In the genomic region with DNA sequence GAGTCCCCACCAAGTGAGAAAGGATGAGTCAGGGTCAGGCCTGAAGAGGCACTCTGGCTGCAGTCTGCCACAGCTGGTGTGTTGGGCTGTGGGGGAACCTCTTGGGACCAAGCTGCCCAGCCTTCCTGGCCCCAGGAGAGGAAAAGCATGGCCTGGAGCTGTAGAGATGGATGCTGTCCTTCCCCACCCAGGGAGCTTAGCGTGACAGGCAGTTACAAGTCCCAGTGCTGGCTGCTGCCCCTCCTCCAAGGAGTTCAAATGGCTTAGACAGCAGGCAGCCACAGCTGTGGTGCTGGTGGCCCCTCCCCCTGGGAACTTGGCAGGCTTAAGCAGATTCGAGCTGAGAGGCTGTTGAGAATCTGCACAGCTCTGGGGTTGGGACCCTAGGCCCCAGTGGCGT, we compare ENCODE assay signal across 12 cellular contexts.
DNase-seq lines count a peak whose midpoint lies in the region; ATAC-seq, FAIRE-seq and TF ChIP-seq lines count a peak whose summit lies in the region.
"Had no signal": no experiment of that assay in that cellular context is flagged by ENCODE, and none has a peak within 500 bp of the region (broad histone marks: within the 10 kb centered on the region; RNA-seq: fewer than 3 reads in every experiment).

No MANE protein-coding gene starts in this region.

- TF ChIP-seq CTCF in A673 (conservative IDR thresholded peaks at IDR 0.05; ENCODE audit: low read depth, low read length) (no peak), heart right ventricle (IDR thresholded peaks at IDR 0.05) (no peak), uterus (IDR thresholded peaks at IDR 0.05) (no peak), D721Med (IDR thresholded peaks at IDR 0.05; ENCODE audit: insufficient read depth, missing control alignments) (no peak)

- CTCF ChIA-PET in A673 (lab: Charles Lee) = interaction anchor here (0.6 kb wide), 1 partner anchor 13 kb away, joined by 4 read pairs; no protein-coding TSS in a partner anchor

- intact Hi-C loops in A673 (cut with micrococcal nuclease; ENCODE audit: unreplicated experiment) = loop anchor here (5.0 kb wide), 2 partner anchors 78 to 337 kb away; no protein-coding TSS in a partner anchor
- intact Hi-C loops in heart right ventricle (cut with DNase I) = loop anchor here in 8 of 10 donors (5.0 to 10.0 kb wide), 7 partner anchors 253 to 448 kb away; partner anchors contain the start of gene PLCB1 (in 4 of the 8)
- intact Hi-C loops in uterus (cut with DNase I; ENCODE audit: low total_unique reads) = loop anchor here (10.0 kb wide), 1 partner anchor 340 kb away; no protein-coding TSS in a partner anchor

- FAIRE-seq in D721Med (lab: Jason Lieb, UNC) = no peak

- ATAC-seq in heart right ventricle = peak in 4 of 8 donors; percentile 44 to 65 (median 50)
- ATAC-seq: activated CD8-positive, alpha-beta T cell treated with anti-CD3 and anti-CD28 coated beads for 36 hours had no signal

- BruUV-seq in A673 (replicated peaks; lab: Mats Ljungman, UMichigan) = no TSS peak

- H3K27me3 ChIP-seq in A673 (replicated peaks; ENCODE audit: insufficient read depth, low read depth, low read length, poor library complexity) = no peaks in the 10 kb centered on the region
- H3K27me3 ChIP-seq in SJCRH30 = no peaks in the 10 kb centered on the region
- H3K27me3 ChIP-seq in heart right ventricle = no peaks in the 10 kb centered on the region
- H3K27me3 ChIP-seq in uterus = no peaks in the 10 kb centered on the region

- H3K36me3 ChIP-seq in A673 (ENCODE audit: insufficient read depth, low read length, poor library complexity, severe bottlenecking) = no peaks in the 10 kb centered on the region
- no peaks in the 10 kb centered on the region for H3K36me3 ChIP-seq in SJCRH30
- H3K36me3 ChIP-seq in heart right ventricle = no peaks in the 10 kb centered on the region
- H3K36me3 ChIP-seq in uterus = no peaks in the 10 kb centered on the region

- no peak overlapping the region for H3K4me3 ChIP-seq in A673 (ENCODE audit: low read depth, low read length, poor library complexity, severe bottlenecking)
- H3K4me3 ChIP-seq in SJCRH30 = no peak overlapping the region
- H3K4me3 ChIP-seq in heart right ventricle = no peak overlapping the region
- no peak overlapping the region for H3K4me3 ChIP-seq in uterus
- H3K4me3 ChIP-seq: skin epidermis had no signal

- DNase-seq in A673 (ENCODE audit: low spot score) (peak; percentile 84), GM04504 (ENCODE audit: low read depth) (peak; percentile 81), SJCRH30 (peak; percentile 84 to 85), heart right ventricle (peak; percentile 16 to 31), cerebellar cortex (ENCODE audit: low spot score) (no peak), uterus (no peak), D721Med (ENCODE audit: insufficient read length, low spot score) (no peak)
- no peak for DNase-seq in activated naive CD4-positive, alpha-beta T cell (lab: John Stamatoyannopoulos, UW)
- DNase-seq: activated CD8-positive, alpha-beta T cell treated with anti-CD3 and anti-CD28 coated beads for 36 hours; CD4-positive, alpha-beta T cell; NCI-H1048 had no signal

- WGBS in heart right ventricle, 2 donors = 36 to 41% methylated on average over 3 of the region's 3 CpGs

- H3K9me3 ChIP-seq in A673 (ENCODE audit: low read depth, low read length, poor library complexity, severe bottlenecking) (no peaks in the 10 kb centered on the region), SJCRH30 (replicated peaks) (no peaks in the 10 kb centered on the region), heart right ventricle (peaks cover 0 to 9% (median 0%) of the 10 kb centered on the region in 11 donors), uterus (no peaks in the 10 kb centered on the region)

- TF ChIP-seq POLR2A in uterus (IDR thresholded peaks at IDR 0.05) = no peak

- H3K4me1 ChIP-seq in A673 (ENCODE audit: insufficient read depth, low read length, poor library complexity, severe bottlenecking) (peaks cover 29% of the 10 kb centered on the region), SJCRH30 (peaks cover 8% of the 10 kb centered on the region; the same call in 1 of the 2 replicates), heart right ventricle (peaks cover 0 to 53% (median 22%) of the 10 kb centered on the region in 9 donors), uterus (no peaks in the 10 kb centered on the region)

- H3K27ac ChIP-seq in A673 (ENCODE audit: low read depth, low read length, poor library complexity, severe bottlenecking) (no peak overlapping the region), SJCRH30 (no peak overlapping the region), heart right ventricle (no peak overlapping the region), uterus (no peak overlapping the region)
- H3K27ac ChIP-seq: skin epidermis had no signal

- POLR2A ChIA-PET in A673 (lab: Charles Lee; ENCODE audit: low non-redundant PET) = no interaction called here

Comparison
In these comparisons a context has a peak if more than half of its experiments do, and no peak if none do; other contexts are left out.
1. DNase-seq: peak in A673 (single experiment), GM04504 (single experiment), SJCRH30 (2 of 2) and heart right ventricle (2 of 2); none in cerebellar cortex (single experiment), uterus (0 of 2), activated naive CD4-positive, alpha-beta T cell (0 of 4) and D721Med (single experiment).